Comparison of ENCODE assay signal across 9 cellular contexts in the genomic region with DNA sequence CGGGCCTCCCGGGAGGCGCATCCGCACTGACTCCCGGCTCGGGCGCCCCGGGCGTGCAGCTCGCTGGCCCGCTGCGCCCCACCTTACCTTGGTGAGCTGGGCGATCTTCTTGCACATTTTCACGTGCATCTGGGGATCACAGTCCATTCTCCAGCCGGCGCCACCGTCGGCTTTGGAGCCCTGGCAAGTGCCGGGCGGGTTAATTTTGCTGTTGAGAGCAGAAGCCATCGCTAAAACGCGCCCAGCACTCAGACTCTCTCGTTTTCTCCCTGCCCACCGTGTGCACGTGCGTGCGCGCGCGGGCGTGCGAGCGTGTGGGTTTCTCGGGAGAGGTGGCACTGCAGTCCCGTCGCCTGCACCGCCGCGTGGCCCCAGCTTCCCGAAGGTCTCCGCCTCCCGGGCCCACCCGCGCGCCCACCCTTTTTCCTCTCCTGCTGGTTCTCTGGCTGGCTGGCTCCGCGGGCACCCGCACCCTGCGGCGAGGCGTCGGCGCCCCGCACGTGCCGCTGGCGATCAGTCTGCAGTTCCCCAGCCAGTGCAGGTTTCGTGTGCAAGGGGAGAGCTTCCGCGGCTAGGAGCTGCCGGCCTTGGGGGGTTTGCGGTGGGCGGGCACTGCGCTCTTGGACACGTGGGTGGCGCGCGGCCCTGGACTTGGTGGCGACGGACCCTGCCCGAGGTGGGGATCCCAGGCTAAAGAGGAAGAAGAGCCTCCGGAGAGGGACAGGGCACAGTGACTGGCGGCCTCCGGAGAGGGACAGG. TPM values are rescaled to one million over a fixed set of nuclear protein-coding genes. Genes with fewer than 3 reads are reported as not detected.
DNase-seq lines count a peak whose midpoint lies in the region; ATAC-seq, FAIRE-seq and TF ChIP-seq lines count a peak whose summit lies in the region.
"Had no signal": no experiment of that assay in that cellular context is flagged by ENCODE, and none has a peak within 500 bp of the region (broad histone marks: within the 10 kb centered on the region; RNA-seq: fewer than 3 reads in every experiment).

Gene FAM184B, minus strand, starts transcription at position 550 of the 759 bp plus-strand sequence. Its CDS starts 322 bp downstream, at position 228.

- H4K20me1 ChIP-seq in smooth muscle cell (ENCODE audit: low read depth), result no peaks in the 10 kb centered on the region

- 5% methylated on average over 65 of the region's 75 CpGs for WGBS in smooth muscle cell (ENCODE audit: low lambda C conversion rate)

- DNase-seq in NCI-H2227 (lab: John Stamatoyannopoulos, UW; ENCODE audit: unreplicated experiment) (peak; percentile 55), NCI-H2227 treated with DMSO at 0.1 percent for 48 hours (lab: John Stamatoyannopoulos, UW) (no peak), smooth muscle cell (lab: John Stamatoyannopoulos, UW; ENCODE audit: unreplicated experiment) (no peak), RCC 7860 (ENCODE audit: low spot score) (no peak)
- peak; percentile 20 for DNase-seq in activated naive CD8-positive, alpha-beta T cell treated with anti-CD3 and anti-CD28 coated beads for 36 hours

- H3K36me3 ChIP-seq in iPS-18a (ENCODE audit: control insufficient read depth, low read depth, low read length), result no peaks in the 10 kb centered on the region
- H3K36me3 ChIP-seq in smooth muscle cell (ENCODE audit: low read depth), result no peaks in the 10 kb centered on the region

- TF ChIP-seq CTCF in smooth muscle cell (IDR thresholded peaks at IDR 0.05; ENCODE audit: borderline replicate concordance, insufficient read depth, poor library complexity, severe bottlenecking), result no peak

- H3K4me3 ChIP-seq in iPS-18a (ENCODE audit: low read length), result peak within 1 kb of the TSS; percentile 56
- peak within 1 kb of the TSS; percentile 49 for H3K4me3 ChIP-seq in smooth muscle cell

- no peak within 1 kb of the TSS for H2AFZ ChIP-seq in smooth muscle cell (ENCODE audit: low read depth)

- peak within 1 kb of the TSS; percentile 43 for H3K4me3 Mint-ChIP-seq in activated naive CD8-positive, alpha-beta T cell treated with anti-CD3 and anti-CD28 coated beads for 36 hours

- H3K36me3 Mint-ChIP-seq in activated naive CD8-positive, alpha-beta T cell treated with anti-CD3 and anti-CD28 coated beads for 36 hours, result peaks cover 7% of the 10 kb centered on the region

- no peak for ATAC-seq in GM19463 (IDR thresholded peaks at IDR 0.05; ENCODE audit: unreplicated experiment)
- no peak for ATAC-seq in GM21528 (IDR thresholded peaks at IDR 0.05; ENCODE audit: low FRiP score, unreplicated experiment)

- H3F3A ChIP-seq in smooth muscle cell (ENCODE audit: low read depth), result no peaks in the 10 kb centered on the region

- peaks cover 51% of the 10 kb centered on the region for H3K27me3 ChIP-seq in iPS-18a (ENCODE audit: control insufficient read depth, insufficient read depth, low read length)
- H3K27me3 ChIP-seq in smooth muscle cell (ENCODE audit: low read depth), result peaks cover 69% of the 10 kb centered on the region

- no peak within 1 kb of the TSS for H3K27ac Mint-ChIP-seq in activated naive CD8-positive, alpha-beta T cell treated with anti-CD3 and anti-CD28 coated beads for 36 hours

- H3K27me3 Mint-ChIP-seq in activated naive CD8-positive, alpha-beta T cell treated with anti-CD3 and anti-CD28 coated beads for 36 hours, result peaks cover 52% of the 10 kb centered on the region

- H3K27ac ChIP-seq in iPS-18a (ENCODE audit: low read length) (no peak within 1 kb of the TSS), smooth muscle cell (ENCODE audit: low read depth) (no peak within 1 kb of the TSS)

- H3K9ac ChIP-seq in iPS-18a (ENCODE audit: low read length) (peak within 1 kb of the TSS; percentile 28), smooth muscle cell (ENCODE audit: low read depth) (no peak within 1 kb of the TSS)

- H3K79me2 ChIP-seq in smooth muscle cell (ENCODE audit: low read depth), result no peaks in the 10 kb centered on the region

- H3K4me1 Mint-ChIP-seq in activated naive CD8-positive, alpha-beta T cell treated with anti-CD3 and anti-CD28 coated beads for 36 hours, result peaks cover 16% of the 10 kb centered on the region

- H3K4me1 ChIP-seq in iPS-18a (ENCODE audit: control insufficient read depth, low read depth, low read length) (no peaks in the 10 kb centered on the region), smooth muscle cell (ENCODE audit: low read depth) (peaks cover 13% of the 10 kb centered on the region)

- H3K4me2 ChIP-seq in smooth muscle cell, result peak within 1 kb of the TSS; percentile 91

- no peak for FAIRE-seq in RCC 7860 (lab: Jason Lieb, UNC)

- H3K9me3 ChIP-seq in iPS-18a (ENCODE audit: control insufficient read depth, low read depth, low read length) (no peaks in the 10 kb centered on the region), smooth muscle cell (replicated peaks; ENCODE audit: low read depth) (no peaks in the 10 kb centered on the region)

- H3K9me3 Mint-ChIP-seq in activated naive CD8-positive, alpha-beta T cell treated with anti-CD3 and anti-CD28 coated beads for 36 hours, result no peaks in the 10 kb centered on the region

RNA-seq across cellular contexts. Expression of gene FAM184B, which starts in this region (rescaled TPM):
- total RNA-seq in activated naive CD8-positive, alpha-beta T cell treated with anti-CD3 and anti-CD28 coated beads for 36 hours, result under 1 TPM in 1 of 2 experiments, not detected in 1; 0.04 TPM
- not detected in 2 replicates for total RNA-seq in smooth muscle cell
- 0.06 TPM in 1 of 2 replicates, not detected in the other for polyA plus RNA-seq in smooth muscle cell
- total RNA-seq: T-helper 2 cell treated with Interferon-gamma antibody and Interleukin-4, amounts not matched to agents 100 ng/mL and 5 ng/mL, for 36 hours had no signal

Comparison
In these comparisons a context has a peak if more than half of its experiments do, and no peak if none do; other contexts are left out.
1. Peak in DNase-seq in activated naive CD8-positive, alpha-beta T cell treated with anti-CD3 and anti-CD28 coated beads for 36 hours; RNA of the gene not detected or under 1 TPM.